18 cellular contexts compared by ENCODE assay signal in genomic region chr12:100601626-100602025, GRCh38. TPM values are rescaled to one million over a fixed set of nuclear protein-coding genes. Genes with fewer than 3 reads are reported as not detected.
A peak's percentile ranks its signal among the peaks of the same experiment; 100 is the strongest.
DNase-seq lines count a peak whose midpoint lies in the region; ATAC-seq, FAIRE-seq and TF ChIP-seq lines count a peak whose summit lies in the region.
"Had no signal": no experiment of that assay in that cellular context is flagged by ENCODE, and none has a peak within 500 bp of the region (broad histone marks: within the 10 kb centered on the region; RNA-seq: fewer than 3 reads in every experiment).

No MANE protein-coding gene starts in this region.

- no peak for DNase-seq in H54 (ENCODE audit: insufficient read length, low spot score)
- DNase-seq in mucosa of descending colon = no peak
- no peak for DNase-seq in glomerular visceral epithelial cell (ENCODE audit: extremely low spot score)
- DNase-seq in SHP77 (lab: John Stamatoyannopoulos, UW) = no peak
- DNase-seq in medulla oblongata (ENCODE audit: extremely low spot score) = no peak
- DNase-seq: ACHN; BE2C; C1 segment of cervical spinal cord; CD4-positive, CD25-positive, alpha-beta regulatory T cell; CD8-positive, alpha-beta memory T cell; COR-L47; GDM1; GOT3; H9 had no signal

- peak; percentile 61 for ATAC-seq in mucosa of descending colon

- intact Hi-C loops in mucosa of descending colon (cut with DNase I, micrococcal nuclease) = no loop called here

- H3K4me1 ChIP-seq in mucosa of descending colon (ENCODE audit: low read depth) = no peaks in the 10 kb centered on the region
- H3K4me1 ChIP-seq: BE2C had no signal

- H3K36me3 ChIP-seq in mucosa of descending colon (ENCODE audit: low read depth) = no peaks in the 10 kb centered on the region
- H3K36me3 ChIP-seq: BE2C had no signal

- no peak overlapping the region for H3K4me3 ChIP-seq in mucosa of descending colon

- peak overlapping the region; percentile 20 for H3K27ac ChIP-seq in VCaP

- TF ChIP-seq POLR2A in H54 (IDR thresholded peaks at IDR 0.05; ENCODE audit: low read depth, low read length) = no peak

- no peaks in the 10 kb centered on the region for H3K9me3 ChIP-seq in mucosa of descending colon
- H3K9me3 ChIP-seq: BE2C had no signal

- TF ChIP-seq CTCF in VCaP (conservative IDR thresholded peaks at IDR 0.05) (no peak), mucosa of descending colon (IDR thresholded peaks at IDR 0.05) (no peak)

- peak; percentile 82 for FAIRE-seq in H54 (lab: Jason Lieb, UNC)
- FAIRE-seq: GM12892, GM18507 had no signal

RNA-seq across cellular contexts. Expression of gene GAS2L3, which starts 28.1 kb away (rescaled TPM):
- 10 to 100 TPM; 14.0 to 24.0 (median 22.9) TPM for total RNA-seq in mucosa of descending colon
- total RNA-seq: HT1080 had no signal
